Comparison of ENCODE assay signal across 18 cellular contexts in genomic region chr5:27038476-27038875, GRCh38. TPM values are rescaled to one million over a fixed set of nuclear protein-coding genes. Genes with fewer than 3 reads are reported as not detected.
DNase-seq lines count a peak whose midpoint lies in the region; ATAC-seq and TF ChIP-seq lines count a peak whose summit lies in the region.
"Had no signal": no experiment of that assay in that cellular context is flagged by ENCODE, and none has a peak within 500 bp of the region (broad histone marks: within the 10 kb centered on the region; RNA-seq: fewer than 3 reads in every experiment).

Gene CDH9 (minus strand): TSS chr5:27038586. CDS start chr5:26988333, 50,253 bp downstream.

- H3K4me1 ChIP-seq in HUES64 (ENCODE audit: insufficient read depth, low read length) (peaks cover 67% of the 10 kb centered on the region), Caco-2 (no peaks in the 10 kb centered on the region)
- H3K4me1 ChIP-seq: adrenal gland had no signal

- H3K4me3 ChIP-seq in HUES64 (ENCODE audit: low read length), result peak within 1 kb of the TSS; percentile 48
- peak within 1 kb of the TSS; percentile 30 for H3K4me3 ChIP-seq in brain microvascular endothelial cell (ENCODE audit: low read depth, low read length)
- H3K4me3 ChIP-seq in Caco-2 (ENCODE audit: low read depth, low read length), result no peak within 1 kb of the TSS
- H3K4me3 ChIP-seq: adrenal gland had no signal

- TF ChIP-seq CTCF in brain microvascular endothelial cell (IDR thresholded peaks at IDR 0.05; ENCODE audit: low read depth, low read length, missing control alignments), result peak; percentile 47
- TF ChIP-seq CTCF in Caco-2 (IDR thresholded peaks at IDR 0.05; ENCODE audit: insufficient read depth in 1 of 2, low read depth in 1 of 2, low read length in 1 of 2, severe bottlenecking in 1 of 2, unreplicated experiment in 1 of 2), result no peak

- no peaks in the 10 kb centered on the region for H3K9me3 ChIP-seq in HUES64 (ENCODE audit: insufficient read depth, low read depth, low read length)
- H3K9me3 ChIP-seq in Caco-2, result no peaks in the 10 kb centered on the region
- H3K9me3 ChIP-seq: adrenal gland had no signal

- H3K36me3 Mint-ChIP-seq in Caco-2 (ENCODE audit: insufficient read depth, unreplicated experiment), result no peaks in the 10 kb centered on the region

- H3K9me3 Mint-ChIP-seq in Caco-2 (ENCODE audit: unreplicated experiment), result no peaks in the 10 kb centered on the region

- no TSS peak for BruUV-seq in Caco-2 (replicated peaks; lab: Mats Ljungman, UMichigan)

- 0 out of 2 replicates have a peak within 1 kb of the TSS, but pooled peaks have one; percentile 6 for H3K9ac ChIP-seq in HUES64 (ENCODE audit: low read depth, low read length)

- H3K27me3 Mint-ChIP-seq in Caco-2 (ENCODE audit: insufficient read depth, unreplicated experiment), result no peaks in the 10 kb centered on the region
- H3K27me3 Mint-ChIP-seq: activated T-cell treated with anti-CD3 and anti-CD28 coated beads, Interleukin-2, amount 50 U/mL, for 24 hours; stimulated activated naive CD8-positive, alpha-beta T cell treated with anti-CD3 and anti-CD28 coated beads, Interleukin-15, amount 100 ng/mL, for 72 hours had no signal

- POLR2A ChIA-PET in Caco-2 (lab: Charles Lee), result no interaction called here

- in situ Hi-C loops in brain microvascular endothelial cell (cut with HindIII; ENCODE audit: low pct_ligation_motif_present, low sequenced_read_pairs), result no loop called here

- H3K27ac ChIP-seq in HUES64 (ENCODE audit: low read depth, low read length), result peak within 1 kb of the TSS; percentile 76
- no peak within 1 kb of the TSS for H3K27ac ChIP-seq in brain microvascular endothelial cell
- H3K27ac ChIP-seq: adrenal gland, C4-2B had no signal

- no peaks in the 10 kb centered on the region for H3K36me3 ChIP-seq in HUES64 (ENCODE audit: insufficient read depth, low read length)
- no peaks in the 10 kb centered on the region for H3K36me3 ChIP-seq in brain microvascular endothelial cell (replicated peaks)
- no peaks in the 10 kb centered on the region for H3K36me3 ChIP-seq in Caco-2 (ENCODE audit: control insufficient read depth, insufficient read depth, low read length)
- H3K36me3 ChIP-seq: adrenal gland had no signal

- no peak for ATAC-seq in GM21737 (IDR thresholded peaks at IDR 0.05; ENCODE audit: unreplicated experiment)
- ATAC-seq: activated CD4-positive, CD25-positive, alpha-beta regulatory T cell treated with anti-CD3 and anti-CD28 coated beads, Interleukin-2, amount 50 U/mL, for 24 hours; stimulated activated naive CD8-positive, alpha-beta T cell treated with anti-CD3 and anti-CD28 coated beads, Interleukin-15, amount 100 ng/mL, for 72 hours had no signal

- intact Hi-C loops in Caco-2 (cut with micrococcal nuclease; ENCODE audit: unreplicated experiment), result no loop called here

- H3K4me3 Mint-ChIP-seq in Caco-2 (ENCODE audit: unreplicated experiment), result no peak within 1 kb of the TSS
- H3K4me3 Mint-ChIP-seq: activated T-cell treated with anti-CD3 and anti-CD28 coated beads, Interleukin-2, amount 50 U/mL, for 24 hours; stimulated activated naive CD8-positive, alpha-beta T cell treated with anti-CD3 and anti-CD28 coated beads, Interleukin-15, amount 100 ng/mL, for 72 hours had no signal

- no peaks in the 10 kb centered on the region for H3K4me1 Mint-ChIP-seq in Caco-2 (ENCODE audit: low read depth, unreplicated experiment)
- H3K4me1 Mint-ChIP-seq: stimulated activated naive CD8-positive, alpha-beta T cell treated with anti-CD3 and anti-CD28 coated beads, Interleukin-15, amount 100 ng/mL, for 72 hours had no signal

- DNase-seq in brain microvascular endothelial cell (no peak), iPS-NIHi11 (ENCODE audit: low spot score) (peak; percentile 8), putamen (ENCODE audit: low spot score) (peak; percentile 72), Caco-2 (no peak), germinal center (ENCODE audit: low spot score) (no peak)
- DNase-seq in stimulated activated CD4-positive, alpha-beta T cell treated with anti-CD3 and anti-CD28 coated beads, Interleukin-2, amount 100 ng/mL, for 24 hours, result no peak
- DNase-seq: activated T-cell treated with anti-CD3 and anti-CD28 coated beads, Interleukin-2, amount 50 U/mL, for 24 hours; adrenal gland; GOT3; NCI-H2171 treated with DMSO at 0.1 percent for 48 hours; stimulated activated naive CD8-positive, alpha-beta T cell treated with anti-CD3 and anti-CD28 coated beads, Interleukin-15, amount 100 ng/mL, for 72 hours; SW 1271 had no signal

- CTCF ChIA-PET in Caco-2 (lab: Charles Lee), result no interaction called here

- H3K27me3 ChIP-seq in HUES64 (ENCODE audit: insufficient read depth, low read length), result no peaks in the 10 kb centered on the region
- no peaks in the 10 kb centered on the region for H3K27me3 ChIP-seq in brain microvascular endothelial cell (replicated peaks)
- no peaks in the 10 kb centered on the region for H3K27me3 ChIP-seq in Caco-2 (replicated peaks; ENCODE audit: control insufficient read depth, insufficient read depth, low read length)
- H3K27me3 ChIP-seq: adrenal gland had no signal

- under 1% methylated on average over 12 of the region's 12 CpGs for WGBS in HUES64

- no peak within 1 kb of the TSS for H3K27ac Mint-ChIP-seq in Caco-2 (ENCODE audit: unreplicated experiment)
- H3K27ac Mint-ChIP-seq: activated T-cell treated with anti-CD3 and anti-CD28 coated beads, Interleukin-2, amount 50 U/mL, for 24 hours; stimulated activated naive CD8-positive, alpha-beta T cell treated with anti-CD3 and anti-CD28 coated beads, Interleukin-15, amount 100 ng/mL, for 72 hours had no signal

RNA-seq across cellular contexts. Expression of gene CDH9, which starts in this region (rescaled TPM):
- 1.2 TPM for polyA plus RNA-seq in HUES64 (2013, experiment 1 of 2)
- polyA plus RNA-seq in HUES64 (2013, experiment 2 of 2), result 1.1 TPM
- not detected in 2 replicates for total RNA-seq in Caco-2 (2022)
- total RNA-seq: G401, OCI-LY7 had no signal

Comparison
In these comparisons a context has a peak if more than half of its experiments do, and no peak if none do; other contexts are left out.
1. DNase-seq: peak in iPS-NIHi11 (single experiment) and putamen (single experiment); none in brain microvascular endothelial cell (single experiment), stimulated activated CD4-positive, alpha-beta T cell treated with anti-CD3 and anti-CD28 coated beads, Interleukin-2, amount 100 ng/mL, for 24 hours (0 of 2), Caco-2 (0 of 2) and germinal center (single experiment).